Comparison of ENCODE assay signal across 10 cellular contexts in genomic region chr9:137620581-137620980, GRCh38. TPM values are rescaled to one million over a fixed set of nuclear protein-coding genes. Genes with fewer than 3 reads are reported as not detected.
DNase-seq lines count a peak whose midpoint lies in the region; ATAC-seq and TF ChIP-seq lines count a peak whose summit lies in the region.
"Had no signal": no experiment of that assay in that cellular context is flagged by ENCODE, and none has a peak within 500 bp of the region (broad histone marks: within the 10 kb centered on the region; RNA-seq: fewer than 3 reads in every experiment).

No MANE protein-coding gene starts in this region.

- no peaks in the 10 kb centered on the region for H3K27me3 ChIP-seq in SK-N-SH (ENCODE audit: insufficient read depth)
- H3K27me3 ChIP-seq in PC-3 (ENCODE audit: low read length), result no peaks in the 10 kb centered on the region
- no peaks in the 10 kb centered on the region for H3K27me3 ChIP-seq in endodermal cell (ENCODE audit: control insufficient read depth, insufficient read depth, low read length, poor library complexity, severe bottlenecking)

- H3K9me2 ChIP-seq in SK-N-SH (no peaks in the 10 kb centered on the region), PC-3 (replicated peaks; ENCODE audit: low read length) (no peaks in the 10 kb centered on the region)

- H3F3A ChIP-seq in SK-N-SH (replicated peaks; ENCODE audit: insufficient read depth) (peaks cover 11% of the 10 kb centered on the region), PC-3 (ENCODE audit: low read length, unreplicated experiment) (no peaks in the 10 kb centered on the region)

- TF ChIP-seq CTCF in SK-N-SH (IDR thresholded peaks at IDR 0.05), result no peak
- no peak for TF ChIP-seq CTCF in PC-3 (conservative IDR thresholded peaks at IDR 0.05; ENCODE audit: low read depth, low read length)
- TF ChIP-seq CTCF in endodermal cell (conservative IDR thresholded peaks at IDR 0.05), result no peak

- POLR2A ChIA-PET in SK-N-SH (lab: Yijun Ruan, JAX) (no interaction called here), PC-3 (lab: Charles Lee; ENCODE audit: unreplicated experiment) (no interaction called here)

- H3K4me1 Mint-ChIP-seq in endodermal cell, result peaks cover 25% of the 10 kb centered on the region

- H3K27ac Mint-ChIP-seq in endodermal cell, result peak overlapping the region; percentile 18

- H3K36me3 Mint-ChIP-seq in endodermal cell (ENCODE audit: low read depth), result peaks cover 28% of the 10 kb centered on the region

- H3K9me3 Mint-ChIP-seq in endodermal cell, result no peaks in the 10 kb centered on the region

- H3K4me3 Mint-ChIP-seq in endodermal cell, result peak overlapping the region; percentile 85

- H3K4me1 ChIP-seq in SK-N-SH (ENCODE audit: control insufficient read depth in 1 of 2, insufficient read depth in 2 of 2, low read depth in 1 of 2, low read length in 1 of 2) (peaks cover 15 to 25% of the 10 kb centered on the region in 2 experiments; a peak in 3 of 4 replicates), PC-3 (ENCODE audit: insufficient read depth, low read length) (peaks cover 17% of the 10 kb centered on the region), endodermal cell (ENCODE audit: control insufficient read depth, insufficient read depth, low read length) (peaks cover 8% of the 10 kb centered on the region)

- no peak for TF ChIP-seq RAD21 in SK-N-SH (IDR thresholded peaks at IDR 0.05; ENCODE audit: low read length)

- TF ChIP-seq EP300 in SK-N-SH (IDR thresholded peaks at IDR 0.05; ENCODE audit: borderline replicate concordance in 1 of 2, low read depth in 1 of 2, low read length in 1 of 2), result no peak

- DNase-seq in SK-N-SH (no peak), PC-3 (no peak), endodermal cell (no peak), sciatic nerve (ENCODE audit: low spot score) (peak; percentile 26), RKO (ENCODE audit: low spot score) (no peak)
- DNase-seq in activated CD8-positive, alpha-beta memory T cell treated with anti-CD3 and anti-CD28 coated beads, Interleukin-2, amount 50 U/mL, for 48 hours, result no peak
- DNase-seq: 8988T, NCI-H1436 treated with DMSO at 0.1 percent for 48 hours had no signal

- H2AFZ ChIP-seq in SK-N-SH (ENCODE audit: low read depth) (no peak overlapping the region), PC-3 (ENCODE audit: low read length) (no peak overlapping the region)

- H3K4me3 ChIP-seq in SK-N-SH (ENCODE audit: low read depth in 2 of 2, low read length in 1 of 2) (no peak overlapping the region), PC-3 (ENCODE audit: low read length) (no peak overlapping the region; the same call in none of the 2 replicates), endodermal cell (ENCODE audit: low read length) (peak overlapping the region; percentile 98)

- H3K36me3 ChIP-seq in SK-N-SH (replicated peaks in 1 of 2; ENCODE audit: control insufficient read depth in 1 of 2, insufficient read depth in 2 of 2, low read length in 1 of 2) (peaks cover 7 to 17% of the 10 kb centered on the region in 2 experiments), PC-3 (ENCODE audit: low read depth, low read length) (no peaks in the 10 kb centered on the region), endodermal cell (ENCODE audit: control insufficient read depth, insufficient read depth, low read length) (peaks cover 47% of the 10 kb centered on the region)

- H3K9ac ChIP-seq in SK-N-SH (no peak overlapping the region), PC-3 (ENCODE audit: low read length) (no peak overlapping the region), endodermal cell (ENCODE audit: extremely low read depth, low read length, poor library complexity, severe bottlenecking) (no peak overlapping the region)

- H3K9me3 ChIP-seq in SK-N-SH (no peaks in the 10 kb centered on the region), PC-3 (ENCODE audit: low read length) (no peaks in the 10 kb centered on the region), endodermal cell (ENCODE audit: control insufficient read depth, low read length) (no peaks in the 10 kb centered on the region)

- 86% methylated on average over 7 of the region's 7 CpGs for WGBS in SK-N-SH (ENCODE audit: low lambda C conversion rate)
- WGBS in endodermal cell (ENCODE audit: insufficient coverage in 1 of 2, insufficient read length in 1 of 2), 2 experiments, result 87 to 96% methylated on average over 7 of the region's 7 CpGs

- H3K27me3 Mint-ChIP-seq in endodermal cell (ENCODE audit: insufficient read depth), result no peaks in the 10 kb centered on the region

- H3K27ac ChIP-seq in SK-N-SH (ENCODE audit: low read depth in 2 of 2, low read length in 1 of 2) (no peak overlapping the region), PC-3 (ENCODE audit: low read length) (no peak overlapping the region), endodermal cell (ENCODE audit: low read depth, low read length) (no peak overlapping the region)

- intact Hi-C loops in PC-3 (cut with micrococcal nuclease) (no loop called here), sciatic nerve (cut with DNase I) (no loop called here)

- peak overlapping the region; percentile 81 for H3K4me2 ChIP-seq in SK-N-SH
- peak overlapping the region; percentile 96 for H3K4me2 ChIP-seq in PC-3 (ENCODE audit: low read length)

- BruUV-seq in PC-3 (replicated peaks; lab: Mats Ljungman, UMichigan), result no TSS peak

- no peak for ATAC-seq in SK-N-SH treated with all-trans-retinoic acid at 6 μM for 48 hours
- no peak for ATAC-seq in PC-3
- ATAC-seq in sciatic nerve, result no peak
- no peak for ATAC-seq in GM21360 (IDR thresholded peaks at IDR 0.05; ENCODE audit: unreplicated experiment)

- CTCF ChIA-PET in SK-N-SH (lab: Yijun Ruan, JAX), result interaction anchor here (0.7 to 1.4 kb wide), 4 partner anchors 9 to 325 kb away, joined by 3 to 5 read pairs (median 3); no protein-coding TSS in a partner anchor
- CTCF ChIA-PET in PC-3 (lab: Charles Lee), result no interaction called here

- H4K20me1 ChIP-seq in SK-N-SH (ENCODE audit: insufficient read depth) (peaks cover 51% of the 10 kb centered on the region), PC-3 (ENCODE audit: low read length) (0 out of 2 replicates have a peak, but pooled peaks cover 3% of the 10 kb centered on the region)

- H3K79me2 ChIP-seq in SK-N-SH (ENCODE audit: insufficient read depth), result peaks cover 94% of the 10 kb centered on the region
- peaks cover 87% of the 10 kb centered on the region for H3K79me2 ChIP-seq in PC-3 (ENCODE audit: low read length)

TF ChIP-seq in SK-N-SH, 30 proteins besides CTCF, POLR2A, EP300 and RAD21 (continues in another document):
- TF ChIP-seq GABPA (IDR thresholded peaks at IDR 0.05; ENCODE audit: low read depth), result no peak
- TF ChIP-seq EZH2phosphoT487 (IDR thresholded peaks at IDR 0.05; ENCODE audit: borderline replicate concordance, low read depth), result no peak
- TF ChIP-seq RXRA (IDR thresholded peaks at IDR 0.05; ENCODE audit: borderline replicate concordance, low read depth), result no peak
- TF ChIP-seq USF2 (IDR thresholded peaks at IDR 0.05; ENCODE audit: borderline replicate concordance, low read depth, low read length), result no peak
- TF ChIP-seq MXI1 (IDR thresholded peaks at IDR 0.05; ENCODE audit: low read depth, low read length), result no peak

TF ChIP-seq in SK-N-SH treated with all-trans-retinoic acid at 6 μM for 48 hours, 23 proteins besides CTCF, POLR2A, EP300 and RAD21 (continues in another document):
- TF ChIP-seq ARNTL (CRISPR knock-in tag; IDR thresholded peaks at IDR 0.05; ENCODE audit: borderline replicate concordance, low read depth) (no peak), BACH2 (CRISPR knock-in tag; IDR thresholded peaks at IDR 0.05; ENCODE audit: borderline replicate concordance) (no peak), ESRRG (CRISPR knock-in tag; IDR thresholded peaks at IDR 0.05) (no peak), CREB5 (CRISPR knock-in tag; IDR thresholded peaks at IDR 0.05; ENCODE audit: low read depth) (no peak), ZFP3 (CRISPR knock-in tag; IDR thresholded peaks at IDR 0.05) (no peak), ZNF565 (CRISPR knock-in tag; conservative IDR thresholded peaks at IDR 0.05; ENCODE audit: low read depth) (no peak), SNAI2 (CRISPR knock-in tag; IDR thresholded peaks at IDR 0.05) (no peak), ZNF8 (CRISPR knock-in tag; IDR thresholded peaks at IDR 0.05) (no peak), GLIS3 (CRISPR knock-in tag; IDR thresholded peaks at IDR 0.05) (no peak)

RNA-seq across cellular contexts. Expression of gene EHMT1, which starts 1.8 kb away (rescaled TPM):
- 38.3 and 39.5 TPM in 2 replicates for polyA plus RNA-seq in SK-N-SH (2012; rRNA removed)
- polyA plus RNA-seq in SK-N-SH (2012; cell fraction: cytosol; rRNA removed), result 21.7 and 29.5 TPM in 2 replicates
- polyA plus RNA-seq in SK-N-SH (2012; cell fraction: nucleus; rRNA removed), result 140 and 184 TPM in 2 replicates
- 42.8 and 76.3 TPM in 2 replicates for total RNA-seq in PC-3 (2014; rRNA removed)
- 100 to 1,000 TPM; 137 to 139 TPM for total RNA-seq in endodermal cell
- polyA plus RNA-seq in endodermal cell (2013, experiment 1 of 2), result 71.8 TPM
- 66.9 TPM for polyA plus RNA-seq in endodermal cell (2013, experiment 2 of 2)
- 104 TPM for total RNA-seq in sciatic nerve

RNA-seq across cellular contexts. Expression of gene ARRDC1, which starts 15.1 kb away (rescaled TPM):
- 49.7 and 54.8 TPM in 2 replicates for polyA plus RNA-seq in SK-N-SH (2012; rRNA removed)
- polyA plus RNA-seq in SK-N-SH (2012; cell fraction: cytosol; rRNA removed), result 16.9 and 27.5 TPM in 2 replicates
- polyA plus RNA-seq in SK-N-SH (2012; cell fraction: nucleus; rRNA removed), result 230 and 242 TPM in 2 replicates
- total RNA-seq in PC-3 (2014; rRNA removed) (77.5 and 78.0 TPM in 2 replicates), endodermal cell (10 to 100 TPM; 41.5 to 46.2 TPM), sciatic nerve (30.6 TPM)
- 23.5 TPM for polyA plus RNA-seq in endodermal cell (2013, experiment 1 of 2)
- polyA plus RNA-seq in endodermal cell (2013, experiment 2 of 2), result 18.6 TPM

RNA-seq across cellular contexts. Expression of gene ZMYND19, which starts 30.3 kb away (rescaled TPM):
- 39.3 and 43.1 TPM in 2 replicates for polyA plus RNA-seq in SK-N-SH (2012; rRNA removed)
- 26.8 and 33.2 TPM in 2 replicates for polyA plus RNA-seq in SK-N-SH (2012; cell fraction: cytosol; rRNA removed)
- polyA plus RNA-seq in SK-N-SH (2012; cell fraction: nucleus; rRNA removed), result 68.6 and 77.5 TPM in 2 replicates
- total RNA-seq in PC-3 (2014; rRNA removed) (39.5 and 42.6 TPM in 2 replicates), endodermal cell (10 to 100 TPM; 47.8 to 51.0 TPM), sciatic nerve (15.6 TPM)
- polyA plus RNA-seq in endodermal cell (2013, experiment 1 of 2), result 42.9 TPM
- 39.3 TPM for polyA plus RNA-seq in endodermal cell (2013, experiment 2 of 2)

RNA-seq across cellular contexts. Expression of gene DPH7, which starts 41.9 kb away (rescaled TPM):
- 59.9 and 84.3 TPM in 2 replicates for polyA plus RNA-seq in SK-N-SH (2012; rRNA removed)
- polyA plus RNA-seq in SK-N-SH (2012; cell fraction: cytosol; rRNA removed), result 19.4 and 28.3 TPM in 2 replicates
- polyA plus RNA-seq in SK-N-SH (2012; cell fraction: nucleus; rRNA removed), result 390 and 417 TPM in 2 replicates
- total RNA-seq in PC-3 (2014; rRNA removed) (35.1 and 40.9 TPM in 2 replicates), endodermal cell (10 to 100 TPM; 48.9 to 50.4 TPM), sciatic nerve (33.1 TPM)
- 44.3 TPM for polyA plus RNA-seq in endodermal cell (2013, experiment 1 of 2)
- polyA plus RNA-seq in endodermal cell (2013, experiment 2 of 2), result 43.0 TPM
